2 cellular contexts compared by ENCODE assay signal in genomic region chr13:48072304-48072703, GRCh38.
TF ChIP-seq lines count a peak whose summit lies in the region.

No MANE protein-coding gene starts in this region.

TF ChIP-seq in A549, 52 proteins besides CTCF, POLR2A, EP300 and RAD21 (continued from another document):
- no peak for TF ChIP-seq BCL3 (IDR thresholded peaks at IDR 0.05)
- TF ChIP-seq RNF2 (IDR thresholded peaks at IDR 0.05; ENCODE audit: borderline replicate concordance, low read depth) = no peak
- no peak for TF ChIP-seq KDM1A (IDR thresholded peaks at IDR 0.05; ENCODE audit: low read depth)
- no peak for TF ChIP-seq REST (IDR thresholded peaks at IDR 0.05)
- TF ChIP-seq HMGXB4 (CRISPR knock-in tag; IDR thresholded peaks at IDR 0.05; ENCODE audit: borderline replicate concordance) = no peak
- no peak for TF ChIP-seq RFX5 (IDR thresholded peaks at IDR 0.05)
- TF ChIP-seq RCOR1 (IDR thresholded peaks at IDR 0.05; ENCODE audit: low read depth, low read length) = no peak
- no peak for TF ChIP-seq CHD4 (IDR thresholded peaks at IDR 0.05; ENCODE audit: borderline replicate concordance)
- TF ChIP-seq MAZ (IDR thresholded peaks at IDR 0.05; ENCODE audit: borderline replicate concordance, low read depth, low read length) = no peak
- TF ChIP-seq RARB (CRISPR knock-in tag; IDR thresholded peaks at IDR 0.05) = no peak
- no peak for TF ChIP-seq FOXS1 (CRISPR knock-in tag; IDR thresholded peaks at IDR 0.05)

TF ChIP-seq in endothelial cell of umbilical vein, 7 proteins besides CTCF, POLR2A, EP300 and RAD21 (continued from another document):
- no peak for TF ChIP-seq MAX (IDR thresholded peaks at IDR 0.05; ENCODE audit: insufficient read depth, insufficient read length)
- TF ChIP-seq MYC (IDR thresholded peaks at IDR 0.05; ENCODE audit: low read depth, low read length) = no peak
